In the genomic region with DNA sequence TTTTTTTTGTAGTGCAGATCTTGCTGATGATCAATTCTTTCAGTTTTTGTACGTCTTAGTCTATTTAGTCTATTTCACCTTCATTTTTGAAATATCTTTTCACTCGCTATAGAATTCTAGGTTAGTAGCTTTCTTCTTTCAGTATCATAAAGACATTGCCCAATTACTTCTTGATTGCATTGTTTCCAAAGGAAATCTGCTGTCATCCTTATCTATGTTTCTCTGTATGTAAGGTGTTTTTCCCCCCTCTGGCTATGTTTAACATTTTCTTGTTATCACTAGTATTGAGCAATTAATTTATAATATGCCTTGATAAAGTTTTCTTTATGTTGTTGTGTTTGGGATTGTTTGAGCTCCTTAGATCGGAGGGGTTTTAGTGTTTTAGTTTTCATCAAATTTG, we compare ENCODE assay signal across 30 cellular contexts.
"Had no signal": no experiment of that assay in that cellular context is flagged by ENCODE, and none has a peak within 500 bp of the region (broad histone marks: within the 10 kb centered on the region; RNA-seq: fewer than 3 reads in every experiment).

No MANE protein-coding gene starts in this region.

- FAIRE-seq: endothelial cell of umbilical vein had no signal

- H3K36me3 ChIP-seq: adrenal gland, ascending aorta, breast epithelium, cardiac muscle cell, colonic mucosa, esophagus squamous epithelium, gastroesophageal sphincter, heart right ventricle had no signal

- H3K4me1 ChIP-seq: adrenal gland, ascending aorta, breast epithelium, colonic mucosa, esophagus squamous epithelium, gastroesophageal sphincter, heart right ventricle had no signal

- DNase-seq: activated B cell treated with CpG ODN at 0.5 μM for 24 hours; activated CD4-positive, alpha-beta memory T cell treated with anti-CD3 and anti-CD28 coated beads for 36 hours; activated CD4-positive, alpha-beta T cell treated with anti-CD3 and anti-CD28 coated beads for 48 hours; activated CD4-positive, alpha-beta T cell treated with anti-CD3 and anti-CD28 coated beads, Interleukin-2, amount 50 U/mL, for 1 hour; activated CD8-positive, alpha-beta memory T cell treated with anti-CD3 and anti-CD28 coated beads, Interleukin-2, amount 10 ng/mL, durations not matched to agents 7 days and 5 days; activated CD8-positive, alpha-beta memory T cell treated with anti-CD3 and anti-CD28 coated beads, Interleukin-2, amount 50 U/mL, for 4 hours; activated CD8-positive, alpha-beta T cell treated with anti-CD3 and anti-CD28 coated beads, Interleukin-2, amount 10 ng/mL, durations not matched to agents 7 days and 5 days; activated effector memory CD4-positive, alpha-beta T cell treated with anti-CD3 and anti-CD28 coated beads, Interleukin-2, amount 50 U/mL, for 16 hours; activated naive CD4-positive, alpha-beta T cell treated with anti-CD3 and anti-CD28 coated beads for 36 hours; activated naive CD8-positive, alpha-beta T cell treated with anti-CD3 and anti-CD28 coated beads for 36 hours; activated naive CD8-positive, alpha-beta T cell treated with anti-CD3 and anti-CD28 coated beads, Interleukin-2, amount 50 U/mL, for 24 hours; activated T-cell treated with anti-CD3 and anti-CD28 coated beads, Interleukin-2, amount 50 U/mL, for 1 hour; activated T-cell treated with anti-CD3 and anti-CD28 coated beads, Interleukin-2, amount 50 U/mL, for 48 hours; adrenal gland; central memory CD4-positive, alpha-beta T cell; cerebellar nuclear complex; colonic mucosa; effector CD8-positive, alpha-beta T cell; esophagus squamous epithelium; foreskin melanocyte; heart right ventricle; T-helper 2 cell had no signal

- H3K27ac ChIP-seq: adrenal gland, ascending aorta, breast epithelium, cardiac muscle cell, colonic mucosa, epithelial cell of prostate, esophagus squamous epithelium, gastroesophageal sphincter, heart right ventricle, VCaP had no signal

- H3K27me3 ChIP-seq: adrenal gland, ascending aorta, breast epithelium, cardiac muscle cell, colonic mucosa, esophagus squamous epithelium, gastroesophageal sphincter, heart right ventricle had no signal

- H3K9me3 ChIP-seq: adrenal gland, ascending aorta, colonic mucosa, esophagus squamous epithelium had no signal

- H3K4me3 ChIP-seq: adrenal gland, ascending aorta, breast epithelium, cardiac muscle cell, colonic mucosa, esophagus squamous epithelium, gastroesophageal sphincter, heart right ventricle had no signal

- ATAC-seq: activated CD4-positive, CD25-positive, alpha-beta regulatory T cell treated with anti-CD3 and anti-CD28 coated beads, Interleukin-2, amount 50 U/mL, for 24 hours; activated CD8-positive, alpha-beta memory T cell treated with anti-CD3 and anti-CD28 coated beads, Interleukin-2, amount 10 ng/mL, durations not matched to agents 7 days and 5 days; activated CD8-positive, alpha-beta T cell treated with anti-CD3 and anti-CD28 coated beads, Interleukin-2, amount 10 ng/mL, durations not matched to agents 7 days and 5 days; activated naive CD8-positive, alpha-beta T cell treated with anti-CD3 and anti-CD28 coated beads, Interleukin-2, amount 50 U/mL, for 24 hours; gastroesophageal sphincter; heart right ventricle had no signal
